ENCODE assay signal across 21 cellular contexts in the genomic region with DNA sequence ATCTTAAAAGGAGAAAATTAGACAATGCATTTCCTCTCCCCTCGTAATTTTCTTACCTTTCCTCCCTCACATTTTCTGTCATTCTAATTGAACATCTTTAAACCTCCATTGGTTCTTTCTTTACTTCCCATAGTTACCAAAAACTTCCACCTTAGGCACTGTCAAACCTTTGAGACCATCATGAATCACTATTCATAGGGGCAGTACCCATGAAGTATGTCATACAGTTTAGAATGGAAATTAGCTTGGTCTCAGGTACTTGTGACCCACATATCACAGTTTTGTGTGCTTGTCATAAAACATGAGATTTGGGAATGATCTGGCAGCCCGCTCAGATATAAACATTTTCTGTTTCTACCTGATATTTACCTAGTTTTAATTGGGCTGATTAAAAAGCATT.
"Had no signal": no experiment of that assay in that cellular context is flagged by ENCODE, and none has a peak within 500 bp of the region (broad histone marks: within the 10 kb centered on the region; RNA-seq: fewer than 3 reads in every experiment).

No MANE protein-coding gene starts in this region.

- DNase-seq: islet precursor cell; left ventricle myocardium inferior; midbrain; mucosa of descending colon; naive thymus-derived CD4-positive, alpha-beta T cell; ovary; right lobe of liver; stimulated activated CD4-positive, alpha-beta T cell treated with anti-CD3 and anti-CD28 coated beads, Interleukin-1b, Interleukin-23, amount 100 ng/mL, for 48 hours; stimulated activated CD4-positive, alpha-beta T cell treated with anti-CD3 and anti-CD28 coated beads, Interleukin-2, amount 100 ng/mL, for 48 hours; stimulated activated CD4-positive, alpha-beta T cell treated with anti-CD3 and anti-CD28 coated beads, Interleukin-4, amount 100 ng/mL, for 4 hours; stimulated activated CD8-positive, alpha-beta memory T cell treated with anti-CD3 and anti-CD28 coated beads, Interleukin-4, amount 100 ng/mL, for 48 hours; stimulated activated naive B cell treated with anti-CD40 and anti-IgM and Interleukin-4, amounts not matched to agents 10 μg/mL and 1 μg/mL and 100 μg/mL, for 72 hours; stimulated activated naive CD8-positive, alpha-beta T cell treated with anti-CD3 and anti-CD28 coated beads, Interleukin-15, Interleukin-2, amounts not matched to agents 100 U/mL and 50 U/mL, for 24 hours; stomach; testis; thyroid gland; transverse colon; upper lobe of left lung had no signal

- ATAC-seq: mucosa of descending colon; naive thymus-derived CD4-positive, alpha-beta T cell; natural killer cell treated with Interleukin-12 subunit alpha and Interleukin-12 subunit beta and Interleukin-15 and Interleukin-18, amount 100 ng/mL, for 72 hours; right lobe of liver; stimulated activated naive B cell treated with anti-CD40 and anti-IgM and Interleukin-4, amounts not matched to agents 10 μg/mL and 1 μg/mL and 100 μg/mL, for 72 hours; stimulated activated naive CD8-positive, alpha-beta T cell treated with anti-CD3 and anti-CD28 coated beads, Interleukin-15, Interleukin-2, amounts not matched to agents 100 U/mL and 50 U/mL, for 24 hours had no signal

- H3K4me3 Mint-ChIP-seq: naive thymus-derived CD4-positive, alpha-beta T cell; natural killer cell treated with Interleukin-12 subunit alpha and Interleukin-12 subunit beta and Interleukin-15 and Interleukin-18, amount 100 ng/mL, for 72 hours; stimulated activated naive B cell treated with anti-CD40 and anti-IgM and Interleukin-4, amounts not matched to agents 10 μg/mL and 1 μg/mL and 100 μg/mL, for 72 hours had no signal

- H3K9me3 ChIP-seq: left ventricle myocardium inferior, mucosa of descending colon, ovary, right atrium auricular region, right lobe of liver, stomach, testis, thyroid gland, transverse colon, upper lobe of left lung had no signal

- H3K27ac Mint-ChIP-seq: natural killer cell treated with Interleukin-12 subunit alpha and Interleukin-12 subunit beta and Interleukin-15 and Interleukin-18, amount 100 ng/mL, for 72 hours; progenitor cell of endocrine pancreas; stimulated activated naive B cell treated with anti-CD40 and anti-IgM and Interleukin-4, amounts not matched to agents 10 μg/mL and 1 μg/mL and 100 μg/mL, for 72 hours had no signal

- H3K27me3 Mint-ChIP-seq: naive thymus-derived CD4-positive, alpha-beta T cell; natural killer cell treated with Interleukin-12 subunit alpha and Interleukin-12 subunit beta and Interleukin-15 and Interleukin-18, amount 100 ng/mL, for 72 hours; progenitor cell of endocrine pancreas; stimulated activated naive B cell treated with anti-CD40 and anti-IgM and Interleukin-4, amounts not matched to agents 10 μg/mL and 1 μg/mL and 100 μg/mL, for 72 hours had no signal

- H3K9me3 Mint-ChIP-seq: natural killer cell treated with Interleukin-12 subunit alpha and Interleukin-12 subunit beta and Interleukin-15 and Interleukin-18, amount 100 ng/mL, for 72 hours had no signal
